8 cellular contexts compared by ENCODE assay signal in genomic region chr20:31606678-31606927, GRCh38. TPM values are rescaled to one million over a fixed set of nuclear protein-coding genes. Genes with fewer than 3 reads are reported as not detected.
DNase-seq lines count a peak whose midpoint lies in the region; ATAC-seq and TF ChIP-seq lines count a peak whose summit lies in the region.
"Had no signal": no experiment of that assay in that cellular context is flagged by ENCODE, and none has a peak within 500 bp of the region (broad histone marks: within the 10 kb centered on the region; RNA-seq: fewer than 3 reads in every experiment).

No MANE protein-coding gene starts in this region.

- no peak for TF ChIP-seq CTCF in HFF-Myc (IDR thresholded peaks at IDR 0.05; ENCODE audit: low read depth, low read length, missing control alignments)
- TF ChIP-seq CTCF in smooth muscle cell (IDR thresholded peaks at IDR 0.05; ENCODE audit: borderline replicate concordance, insufficient read depth, poor library complexity, severe bottlenecking): no peak

- H3K4me3 ChIP-seq in HFF-Myc (replicated peaks; ENCODE audit: low read depth, low read length) (peak overlapping the region; percentile 99), iPS-11a (ENCODE audit: low read depth, low read length) (peak overlapping the region; percentile 100), smooth muscle cell (peak overlapping the region; percentile 80)

- peak overlapping the region; percentile 86 for H3K4me2 ChIP-seq in smooth muscle cell

- WGBS in smooth muscle cell (ENCODE audit: low lambda C conversion rate): 11% methylated on average over 1 of the region's 1 CpG

- H3K9me3 ChIP-seq in smooth muscle cell (replicated peaks; ENCODE audit: low read depth): no peaks in the 10 kb centered on the region

- no peaks in the 10 kb centered on the region for H3K36me3 ChIP-seq in smooth muscle cell (ENCODE audit: low read depth)

- ATAC-seq in activated T-helper 17 cell treated with anti-CD3 and anti-CD28 coated beads, Interleukin-2, amount 50 U/mL, for 72 hours (replicated peaks): no peak
- ATAC-seq in HG02759 (IDR thresholded peaks at IDR 0.05; ENCODE audit: unreplicated experiment): no peak

- DNase-seq in HFF-Myc (ENCODE audit: extremely low read depth, low read depth) (no peak), smooth muscle cell (lab: John Stamatoyannopoulos, UW; ENCODE audit: unreplicated experiment) (no peak), NCI-H1048 (lab: John Stamatoyannopoulos, UW) (no peak), NCI-H69 (lab: John Stamatoyannopoulos, UW) (no peak)
- DNase-seq: central memory CD4-positive, alpha-beta T cell had no signal

- peaks cover 34% of the 10 kb centered on the region for H3F3A ChIP-seq in smooth muscle cell (ENCODE audit: low read depth)

- peaks cover 7% of the 10 kb centered on the region for H3K36me3 Mint-ChIP-seq in activated T-helper 17 cell treated with anti-CD3 and anti-CD28 coated beads, Interleukin-2, amount 50 U/mL, for 72 hours (ENCODE audit: low read depth)

- no peak overlapping the region for H2AFZ ChIP-seq in smooth muscle cell (ENCODE audit: low read depth)

- H3K9ac ChIP-seq in smooth muscle cell (ENCODE audit: low read depth): peak overlapping the region; percentile 86

- peaks cover 19% of the 10 kb centered on the region for H3K79me2 ChIP-seq in smooth muscle cell (ENCODE audit: low read depth)

- H3K27me3 ChIP-seq in smooth muscle cell (ENCODE audit: low read depth): no peaks in the 10 kb centered on the region

- H4K20me1 ChIP-seq in smooth muscle cell (ENCODE audit: low read depth): peaks cover 27% of the 10 kb centered on the region

- no peak overlapping the region for H3K27ac Mint-ChIP-seq in activated T-helper 17 cell treated with anti-CD3 and anti-CD28 coated beads, Interleukin-2, amount 50 U/mL, for 72 hours

- H3K4me1 Mint-ChIP-seq in activated T-helper 17 cell treated with anti-CD3 and anti-CD28 coated beads, Interleukin-2, amount 50 U/mL, for 72 hours: peaks cover 23% of the 10 kb centered on the region

- peaks cover 29% of the 10 kb centered on the region for H3K4me1 ChIP-seq in smooth muscle cell (ENCODE audit: low read depth)

- H3K27ac ChIP-seq in smooth muscle cell (ENCODE audit: low read depth): peak overlapping the region; percentile 97

- H3K9me3 Mint-ChIP-seq in activated T-helper 17 cell treated with anti-CD3 and anti-CD28 coated beads, Interleukin-2, amount 50 U/mL, for 72 hours: no peaks in the 10 kb centered on the region

- peak overlapping the region; percentile 85 for H3K4me3 Mint-ChIP-seq in activated T-helper 17 cell treated with anti-CD3 and anti-CD28 coated beads, Interleukin-2, amount 50 U/mL, for 72 hours

- H3K27me3 Mint-ChIP-seq in activated T-helper 17 cell treated with anti-CD3 and anti-CD28 coated beads, Interleukin-2, amount 50 U/mL, for 72 hours: peaks cover 23% of the 10 kb centered on the region

RNA-seq across cellular contexts. Expression of gene ID1, which starts 1.5 kb away (rescaled TPM):
- 1 to 10 TPM; 2.9 to 5.3 TPM for total RNA-seq in activated T-helper 17 cell treated with anti-CD3 and anti-CD28 coated beads, Interleukin-2, amount 50 U/mL, for 72 hours
- 396 and 414 TPM in 2 replicates for total RNA-seq in smooth muscle cell
- polyA plus RNA-seq in smooth muscle cell: 87.6 and 182 TPM in 2 replicates

RNA-seq across cellular contexts. Expression of gene COX4I2, which starts 31.1 kb away (rescaled TPM):
- not detected for total RNA-seq in activated T-helper 17 cell treated with anti-CD3 and anti-CD28 coated beads, Interleukin-2, amount 50 U/mL, for 72 hours
- not detected in 2 replicates for total RNA-seq in smooth muscle cell
- polyA plus RNA-seq in smooth muscle cell: 0.80 and 2.1 TPM in 2 replicates

Comparison
In these comparisons a context has a peak if more than half of its experiments do, and no peak if none do; other contexts are left out.
1. RNA of gene ID1, which starts 1.5 kb away (total RNA-seq): 396 to 414 TPM in smooth muscle cell; 2.9 to 5.3 TPM in activated T-helper 17 cell treated with anti-CD3 and anti-CD28 coated beads, Interleukin-2, amount 50 U/mL, for 72 hours; every median in the first group is over 10 times any median in the second.
2. Peak in every context shown above with its lines, with median percentiles within 50 percentile points of each other: H3K4me3 ChIP-seq.